In genomic region chr3:158652463-158652862, GRCh38 we compare ENCODE assay signal across 19 cellular contexts. TPM values are rescaled to one million over a fixed set of nuclear protein-coding genes. Genes with fewer than 3 reads are reported as not detected.
DNase-seq lines count a peak whose midpoint lies in the region; ATAC-seq, FAIRE-seq and TF ChIP-seq lines count a peak whose summit lies in the region.
"Had no signal": no experiment of that assay in that cellular context is flagged by ENCODE, and none has a peak within 500 bp of the region (broad histone marks: within the 10 kb centered on the region; RNA-seq: fewer than 3 reads in every experiment).

No MANE protein-coding gene starts in this region.

- H3K4me3 ChIP-seq in PC-3 (ENCODE audit: low read length) (no peak overlapping the region), fibroblast of villous mesenchyme (ENCODE audit: low read depth, low read length) (no peak overlapping the region)
- H3K4me3 ChIP-seq: A549, GM23338 had no signal

- H3K79me2 ChIP-seq in PC-3 (ENCODE audit: low read length) = peaks cover 11% of the 10 kb centered on the region

- no peak for FAIRE-seq in RCC 7860 (lab: Jason Lieb, UNC)
- FAIRE-seq: A549, D721Med, GM12892, H54, HTR-8/SVneo had no signal

- CTCF ChIA-PET in PC-3 (lab: Charles Lee) = no interaction called here

- POLR2A ChIA-PET in PC-3 (lab: Charles Lee; ENCODE audit: unreplicated experiment) = no interaction called here

- BruUV-seq in PC-3 (replicated peaks; lab: Mats Ljungman, UMichigan) = no TSS peak

- peaks cover 8% of the 10 kb centered on the region; the same call in 1 of the 2 replicates for H3K4me1 ChIP-seq in PC-3 (ENCODE audit: insufficient read depth, low read length)
- H3K4me1 ChIP-seq: Caco-2 had no signal

- TF ChIP-seq CTCF in PC-3 (conservative IDR thresholded peaks at IDR 0.05; ENCODE audit: low read depth, low read length) (no peak), fibroblast of villous mesenchyme (IDR thresholded peaks at IDR 0.05; ENCODE audit: insufficient read depth, low read depth, low read length) (no peak)

- no peak overlapping the region for H3K9ac ChIP-seq in PC-3 (ENCODE audit: low read length)

- intact Hi-C loops in PC-3 (cut with micrococcal nuclease) = no loop called here

- no peak overlapping the region for H2AFZ ChIP-seq in PC-3 (ENCODE audit: low read length)
- H2AFZ ChIP-seq: GM23338 had no signal

- no peak overlapping the region for H3K4me2 ChIP-seq in PC-3 (ENCODE audit: low read length)
- H3K4me2 ChIP-seq: A549, GM23338 had no signal

- H4K20me1 ChIP-seq in PC-3 (ENCODE audit: low read length) = no peaks in the 10 kb centered on the region

- H3K36me3 ChIP-seq in PC-3 (ENCODE audit: low read depth, low read length) = peaks cover 55% of the 10 kb centered on the region

- no peaks in the 10 kb centered on the region for H3K9me3 ChIP-seq in PC-3 (ENCODE audit: low read length)
- H3K9me3 ChIP-seq: A549, Caco-2 had no signal

- DNase-seq in HuH-7.5 (ENCODE audit: low spot score) (peak; percentile 17), PC-3 (no peak), fibroblast of villous mesenchyme (ENCODE audit: low read depth) (peak; percentile 15), substantia nigra (lab: John Stamatoyannopoulos, UW) (no peak), RCC 7860 (ENCODE audit: low spot score) (no peak), OCI-M1 (lab: John Stamatoyannopoulos, UW) (no peak)
- DNase-seq: AML-193; Caco-2; CD4-positive, alpha-beta T cell; GDM1; HFFc6 had no signal

- no peak overlapping the region for H3K27ac ChIP-seq in PC-3 (ENCODE audit: low read length)
- H3K27ac ChIP-seq in substantia nigra (ENCODE audit: low read depth, low read length, poor library complexity, severe bottlenecking) = no peak overlapping the region
- H3K27ac ChIP-seq: A549, C4-2B had no signal

- H3K27me3 ChIP-seq in PC-3 (ENCODE audit: low read length) = no peaks in the 10 kb centered on the region

- H3F3A ChIP-seq in PC-3 (ENCODE audit: low read length, unreplicated experiment) = no peaks in the 10 kb centered on the region

- no peaks in the 10 kb centered on the region for H3K9me2 ChIP-seq in PC-3 (replicated peaks; ENCODE audit: low read length)

- peak; percentile 51 for ATAC-seq in PC-3
- ATAC-seq: GM23338, HCT116 had no signal

RNA-seq across cellular contexts. Expression of gene GFM1, which starts 8.1 kb away (rescaled TPM):
- total RNA-seq in PC-3 (2014; rRNA removed) = 37.5 and 53.0 TPM in 2 replicates
- 41.9 and 55.7 TPM in 2 replicates for total RNA-seq in fibroblast of villous mesenchyme

RNA-seq across cellular contexts. Expression of gene LXN, which starts 20.0 kb away (rescaled TPM):
- total RNA-seq in PC-3 (2014; rRNA removed) (332 and 471 TPM in 2 replicates), fibroblast of villous mesenchyme (32.0 and 50.9 TPM in 2 replicates)
- total RNA-seq: Caco-2 had no signal

Comparison
In these comparisons a context has a peak if more than half of its experiments do, and no peak if none do; other contexts are left out.
1. DNase-seq: peak in HuH-7.5 (single experiment) and fibroblast of villous mesenchyme (single experiment); none in PC-3 (single experiment), substantia nigra (0 of 49), RCC 7860 (single experiment) and OCI-M1 (single experiment).